In genomic region chr1:25617626-25618432, GRCh38 we compare ENCODE assay signal across 8 cellular contexts. TPM values are rescaled to one million over a fixed set of nuclear protein-coding genes. Genes with fewer than 3 reads are reported as not detected.
DNase-seq lines count a peak whose midpoint lies in the region; ATAC-seq and TF ChIP-seq lines count a peak whose summit lies in the region.

No MANE protein-coding gene starts in this region.

- no peak for TF ChIP-seq CTCF in gastrocnemius medialis (IDR thresholded peaks at IDR 0.05 in 4 of 5, conservative IDR thresholded peaks at IDR 0.05 in 1 of 5)

- in situ Hi-C loops in gastrocnemius medialis (cut with MboI; ENCODE audit: low sequenced_read_pairs in 4 of 4) = loop anchor here in 1 of 4 donors (25.0 kb wide), 1 partner anchor 119 kb away; no protein-coding TSS in a partner anchor

- peaks cover 20 to 32% of the 10 kb centered on the region in 2 donors for H3K4me1 ChIP-seq in gastrocnemius medialis

- no peaks in the 10 kb centered on the region for H3K9me3 ChIP-seq in gastrocnemius medialis

- H3K4me3 ChIP-seq in gastrocnemius medialis = peak overlapping the region; percentile 49 to 82 (median 66)

- peak in 1 of 2 donors; percentile 2 for ATAC-seq in left cardiac atrium
- no peak for ATAC-seq in gastrocnemius medialis
- no peak for ATAC-seq in HG03045 (IDR thresholded peaks at IDR 0.05; ENCODE audit: unreplicated experiment)
- no peak for ATAC-seq in HG03571 (IDR thresholded peaks at IDR 0.05; ENCODE audit: unreplicated experiment)

- intact Hi-C loops in left cardiac atrium (cut with DNase I) = loop anchor here in 1 of 2 donors (2.0 kb wide), 2 partner anchors 75 to 127 kb away; no protein-coding TSS in a partner anchor
- intact Hi-C loops in gastrocnemius medialis (cut with DNase I; ENCODE audit: low total_unique reads) = loop anchor here (1.0 to 2.0 kb wide), 5 partner anchors 15 to 187 kb away; partner anchors contain the start of gene LDLRAP1

- peak; percentile 44 for DNase-seq in DMS53 (lab: John Stamatoyannopoulos, UW)
- no peak for DNase-seq in DMS53 treated with DMSO at 0.1 percent for 48 hours (lab: John Stamatoyannopoulos, UW; ENCODE audit: unreplicated experiment)
- peak; percentile 67 for DNase-seq in activated CD8-positive, alpha-beta memory T cell treated with anti-CD3 and anti-CD28 coated beads, Interleukin-2, amount 50 U/mL, for 48 hours
- peak; percentile 34 for DNase-seq in left cardiac atrium
- no peak for DNase-seq in gastrocnemius medialis
- DNase-seq in NCI-H1105 (lab: John Stamatoyannopoulos, UW) = no peak

- H3K27ac ChIP-seq in gastrocnemius medialis = peak overlapping the region; percentile 0 to 43 (median 22)

- TF ChIP-seq POLR2A in gastrocnemius medialis (IDR thresholded peaks at IDR 0.05) = no peak

- H3K36me3 ChIP-seq in gastrocnemius medialis = no peaks in the 10 kb centered on the region

- no peaks in the 10 kb centered on the region for H3K27me3 ChIP-seq in gastrocnemius medialis

RNA-seq across cellular contexts. Expression of gene MAN1C1, which starts 1.2 kb away (rescaled TPM):
- total RNA-seq in left cardiac atrium (10 to 100 TPM; 11.0 to 14.8 TPM), gastrocnemius medialis (1 to 10 TPM; 2.0 to 4.4 (median 2.5) TPM)

Comparison
In these comparisons a context has a peak if more than half of its experiments do, and no peak if none do; other contexts are left out.
1. DNase-seq: peak in DMS53 (single experiment), activated CD8-positive, alpha-beta memory T cell treated with anti-CD3 and anti-CD28 coated beads, Interleukin-2, amount 50 U/mL, for 48 hours (single experiment) and left cardiac atrium (single experiment); none in DMS53 treated with DMSO at 0.1 percent for 48 hours (single experiment), gastrocnemius medialis (0 of 2) and NCI-H1105 (single experiment).